8 cellular contexts compared by ENCODE assay signal in genomic region chr10:43292745-43293676, GRCh38. TPM values are rescaled to one million over a fixed set of nuclear protein-coding genes. Genes with fewer than 3 reads are reported as not detected.
A peak's percentile ranks its signal among the peaks of the same experiment; 100 is the strongest.
DNase-seq lines count a peak whose midpoint lies in the region; ATAC-seq, FAIRE-seq and TF ChIP-seq lines count a peak whose summit lies in the region.

No MANE protein-coding gene starts in this region.

- peaks cover 1% of the 10 kb centered on the region for H3K4me1 ChIP-seq in RWPE2 (ENCODE audit: insufficient read depth, poor library complexity, severe bottlenecking)

- H3K27ac ChIP-seq in RWPE2 (ENCODE audit: poor library complexity, severe bottlenecking) = no peak overlapping the region

- H3K4me3 ChIP-seq in RWPE2 (ENCODE audit: severe bottlenecking) = no peak overlapping the region

- peak; percentile 78 for TF ChIP-seq CTCF in RWPE2 (IDR thresholded peaks at IDR 0.05; ENCODE audit: poor library complexity, severe bottlenecking)

- peak; percentile 91 for FAIRE-seq in HTR-8/SVneo (lab: Jason Lieb, UNC)

- no peak for DNase-seq in activated CD4-positive, CD25-positive, alpha-beta regulatory T cell treated with anti-CD3 and anti-CD28 coated beads, Interleukin-2, amount 50 U/mL, for 72 hours
- DNase-seq in HTR-8/SVneo (ENCODE audit: insufficient read length, low spot score) = peak; percentile 70
- no peak for DNase-seq in RWPE2 (ENCODE audit: low spot score)
- DNase-seq in anterior cingulate cortex (lab: John Stamatoyannopoulos, UW) = peak in 42 of 58 donors; percentile 8 to 76 (median 36)
- DNase-seq in left ventricle myocardium superior = peak; percentile 48
- peak; percentile 72 for DNase-seq in retina

- H3K27me3 ChIP-seq in RWPE2 (ENCODE audit: insufficient read depth, poor library complexity, severe bottlenecking) = no peaks in the 10 kb centered on the region

- ATAC-seq in activated CD4-positive, CD25-positive, alpha-beta regulatory T cell treated with anti-CD3 and anti-CD28 coated beads, Interleukin-2, amount 50 U/mL, for 24 hours = peak; percentile 66
- ATAC-seq in RWPE2 (ENCODE audit: low read depth) (peak; percentile 76), left ventricle myocardium superior (peak; percentile 84), GM21526 (IDR thresholded peaks at IDR 0.05; ENCODE audit: low FRiP score, unreplicated experiment) (no peak)

- no peaks in the 10 kb centered on the region for H3K36me3 ChIP-seq in RWPE2 (ENCODE audit: low read depth)

- intact Hi-C loops in left ventricle myocardium superior (cut with micrococcal nuclease) = loop anchor here (5.0 kb wide), 1 partner anchor 169 kb away; no protein-coding TSS in a partner anchor

- H3K9me3 ChIP-seq in RWPE2 (ENCODE audit: severe bottlenecking) = no peaks in the 10 kb centered on the region

RNA-seq across cellular contexts. Expression of gene RASGEF1A, which starts 26.1 kb away (rescaled TPM):
- 2.7 TPM for total RNA-seq in left ventricle myocardium superior

Comparison
In these comparisons a context has a peak if more than half of its experiments do, and no peak if none do; other contexts are left out.
1. DNase-seq: peak in HTR-8/SVneo (single experiment), anterior cingulate cortex (42 of 58), left ventricle myocardium superior (single experiment) and retina (single experiment); none in activated CD4-positive, CD25-positive, alpha-beta regulatory T cell treated with anti-CD3 and anti-CD28 coated beads, Interleukin-2, amount 50 U/mL, for 72 hours (single experiment) and RWPE2 (single experiment).